ENCODE assay signal across 1 cellular context in genomic region chr10:102133373-102134195, GRCh38.
TF ChIP-seq lines count a peak whose summit lies in the region.

No MANE protein-coding gene starts in this region.

TF ChIP-seq in HepG2, 621 proteins besides CTCF, POLR2A, EP300 and RAD21 (continued from another document and continues in another):
- peak; percentile 24; the same call in 1 of the 2 replicates for TF ChIP-seq UBTF (CRISPR knock-in tag; IDR thresholded peaks at IDR 0.05)
- no peak for TF ChIP-seq HDAC2 (CRISPR knock-in tag; IDR thresholded peaks at IDR 0.05)
- TF ChIP-seq ARHGAP35 (CRISPR knock-in tag; IDR thresholded peaks at IDR 0.05; ENCODE audit: borderline replicate concordance): no peak; the same call in 1 of the 2 replicates
- TF ChIP-seq PATZ1 (CRISPR knock-in tag; IDR thresholded peaks at IDR 0.05): peak; percentile 95
- no peak; the same call in 1 of the 2 replicates for TF ChIP-seq ZNF879 (CRISPR knock-in tag; IDR thresholded peaks at IDR 0.05)
- 0 out of 2 replicates have a peak, but pooled peaks have one; percentile 54 for TF ChIP-seq KLF11 (CRISPR knock-in tag; IDR thresholded peaks at IDR 0.05)
- TF ChIP-seq ZNF615 (CRISPR knock-in tag; IDR thresholded peaks at IDR 0.05; ENCODE audit: borderline replicate concordance): no peak
- no peak for TF ChIP-seq SNRNP70 (IDR thresholded peaks at IDR 0.05; ENCODE audit: low read depth, low read length)
- no peak for TF ChIP-seq PRDM10 (CRISPR knock-in tag; IDR thresholded peaks at IDR 0.05; ENCODE audit: low read depth)
- no peak for TF ChIP-seq ZNF512B (CRISPR knock-in tag; IDR thresholded peaks at IDR 0.05; ENCODE audit: borderline replicate concordance)
- TF ChIP-seq MYC (CRISPR knock-in tag; IDR thresholded peaks at IDR 0.05; ENCODE audit: borderline replicate concordance): peak; percentile 100
- TF ChIP-seq ZNF329 (CRISPR knock-in tag; IDR thresholded peaks at IDR 0.05; ENCODE audit: low read depth): no peak
- no peak for TF ChIP-seq NCOA1 (CRISPR knock-in tag; IDR thresholded peaks at IDR 0.05)
- TF ChIP-seq THAP8 (CRISPR knock-in tag; IDR thresholded peaks at IDR 0.05; ENCODE audit: borderline replicate concordance): no peak
- no peak for TF ChIP-seq ZNF609 (CRISPR knock-in tag; IDR thresholded peaks at IDR 0.05; ENCODE audit: borderline replicate concordance)
- no peak for TF ChIP-seq ZNF496 (CRISPR knock-in tag; IDR thresholded peaks at IDR 0.05; ENCODE audit: insufficient replicate concordance)
- no peak; the same call in 1 of the 2 replicates for TF ChIP-seq ZNF652 (CRISPR knock-in tag; IDR thresholded peaks at IDR 0.05; ENCODE audit: borderline replicate concordance, low read depth)
- TF ChIP-seq ZNF253 (CRISPR knock-in tag; IDR thresholded peaks at IDR 0.05; ENCODE audit: borderline replicate concordance): no peak
- TF ChIP-seq THAP7 (CRISPR knock-in tag; IDR thresholded peaks at IDR 0.05): no peak
- no peak for TF ChIP-seq HNF4G (IDR thresholded peaks at IDR 0.05; ENCODE audit: borderline replicate concordance, low read depth, low read length)
- no peak for TF ChIP-seq HNF4G (CRISPR knock-in tag; IDR thresholded peaks at IDR 0.05; ENCODE audit: borderline replicate concordance, low read depth)
- TF ChIP-seq ZBTB39 (CRISPR knock-in tag; IDR thresholded peaks at IDR 0.05): no peak
- no peak; the same call in 1 of the 2 replicates for TF ChIP-seq ZNF816 (CRISPR knock-in tag; IDR thresholded peaks at IDR 0.05; ENCODE audit: borderline replicate concordance)
